Comparison of ENCODE assay signal across 24 cellular contexts in genomic region chr4:40445671-40446070, GRCh38.
DNase-seq lines count a peak whose midpoint lies in the region; ATAC-seq, FAIRE-seq and TF ChIP-seq lines count a peak whose summit lies in the region.
"Had no signal": no experiment of that assay in that cellular context is flagged by ENCODE, and none has a peak within 500 bp of the region (broad histone marks: within the 10 kb centered on the region; RNA-seq: fewer than 3 reads in every experiment).

No MANE protein-coding gene starts in this region.

- no peak overlapping the region for H3K4me3 Mint-ChIP-seq in MCF 10A (ENCODE audit: unreplicated experiment)
- no peak overlapping the region for H3K4me3 Mint-ChIP-seq in mesothelial cell of epicardium
- no peak overlapping the region for H3K4me3 Mint-ChIP-seq in activated CD8-positive, alpha-beta T cell treated with anti-CD3 and anti-CD28 coated beads for 36 hours
- H3K4me3 Mint-ChIP-seq: CD4-positive, CD25-positive, alpha-beta regulatory T cell had no signal

- no peaks in the 10 kb centered on the region for H3K27me3 ChIP-seq in breast epithelium
- H3K27me3 ChIP-seq: MG63, SJSA1 had no signal

- no peak overlapping the region for H3K27ac Mint-ChIP-seq in MCF 10A (ENCODE audit: low read depth, unreplicated experiment)
- H3K27ac Mint-ChIP-seq in mesothelial cell of epicardium: peak overlapping the region; percentile 53
- H3K27ac Mint-ChIP-seq in activated CD8-positive, alpha-beta T cell treated with anti-CD3 and anti-CD28 coated beads for 36 hours: no peak overlapping the region
- H3K27ac Mint-ChIP-seq: CD4-positive, CD25-positive, alpha-beta regulatory T cell had no signal

- H3K9me3 Mint-ChIP-seq in MCF 10A (ENCODE audit: unreplicated experiment) (no peaks in the 10 kb centered on the region), mesothelial cell of epicardium (no peaks in the 10 kb centered on the region)
- no peaks in the 10 kb centered on the region for H3K9me3 Mint-ChIP-seq in activated CD8-positive, alpha-beta T cell treated with anti-CD3 and anti-CD28 coated beads for 36 hours

- no peaks in the 10 kb centered on the region for H3K4me1 ChIP-seq in breast epithelium
- H3K4me1 ChIP-seq: SJSA1 had no signal

- no peak for FAIRE-seq in D721Med (lab: Jason Lieb, UNC)
- FAIRE-seq: G401.6, GM12878 had no signal

- TF ChIP-seq CTCF in breast epithelium (IDR thresholded peaks at IDR 0.05) (no peak), MCF 10A (IDR thresholded peaks at IDR 0.05; ENCODE audit: unreplicated experiment) (no peak), mesothelial cell of epicardium (IDR thresholded peaks at IDR 0.05; ENCODE audit: unreplicated experiment) (no peak), D721Med (IDR thresholded peaks at IDR 0.05; ENCODE audit: insufficient read depth, missing control alignments) (no peak)
- no peak for TF ChIP-seq CTCF in activated CD8-positive, alpha-beta T cell treated with anti-CD3 and anti-CD28 coated beads for 36 hours (IDR thresholded peaks at IDR 0.05)

- no peaks in the 10 kb centered on the region for H3K9me3 ChIP-seq in breast epithelium
- H3K9me3 ChIP-seq: MG63, SJSA1 had no signal

- peaks cover 6% of the 10 kb centered on the region for H3K4me1 Mint-ChIP-seq in MCF 10A (ENCODE audit: insufficient read depth, unreplicated experiment)
- peaks cover 16% of the 10 kb centered on the region for H3K4me1 Mint-ChIP-seq in mesothelial cell of epicardium
- H3K4me1 Mint-ChIP-seq in activated CD8-positive, alpha-beta T cell treated with anti-CD3 and anti-CD28 coated beads for 36 hours (ENCODE audit: low read depth): no peaks in the 10 kb centered on the region

- no peak for TF ChIP-seq POLR2A in breast epithelium (IDR thresholded peaks at IDR 0.05)

- no TSS peak for BruUV-seq in MCF 10A (replicated peaks; lab: Mats Ljungman, UMichigan)

- H3K36me3 Mint-ChIP-seq in MCF 10A (ENCODE audit: insufficient read depth, unreplicated experiment) (no peaks in the 10 kb centered on the region), mesothelial cell of epicardium (peaks cover 9% of the 10 kb centered on the region)
- H3K36me3 Mint-ChIP-seq in activated CD8-positive, alpha-beta T cell treated with anti-CD3 and anti-CD28 coated beads for 36 hours (ENCODE audit: low read depth): no peaks in the 10 kb centered on the region
- H3K36me3 Mint-ChIP-seq: CD4-positive, CD25-positive, alpha-beta regulatory T cell had no signal

- H3K27me3 Mint-ChIP-seq in MCF 10A (ENCODE audit: insufficient read depth, unreplicated experiment) (no peaks in the 10 kb centered on the region), mesothelial cell of epicardium (ENCODE audit: low read depth) (no peaks in the 10 kb centered on the region)
- no peaks in the 10 kb centered on the region for H3K27me3 Mint-ChIP-seq in activated CD8-positive, alpha-beta T cell treated with anti-CD3 and anti-CD28 coated beads for 36 hours

- CTCF ChIA-PET in MCF 10A (lab: Yijun Ruan, JAX): no interaction called here
- CTCF ChIA-PET in activated CD8-positive, alpha-beta T cell treated with anti-CD3 and anti-CD28 coated beads for 36 hours (lab: Charles Lee): no interaction called here

- ATAC-seq in activated CD8-positive, alpha-beta T cell treated with anti-CD3 and anti-CD28 coated beads for 36 hours: no peak
- ATAC-seq: GM12878, PC-3, Right ventricle myocardium inferior had no signal

- DNase-seq in breast epithelium (ENCODE audit: low spot score in 2 of 2) (no peak), MCF 10A (ENCODE audit: unreplicated experiment) (no peak), epithelial cell of prostate (ENCODE audit: low read depth, low spot score) (no peak), mesothelial cell of epicardium (ENCODE audit: low spot score in 2 of 2, unreplicated experiment in 2 of 2) (no peak), D341Med (ENCODE audit: low spot score) (no peak), D721Med (ENCODE audit: insufficient read length, low spot score) (no peak)
- no peak for DNase-seq in activated CD8-positive, alpha-beta T cell treated with anti-CD3 and anti-CD28 coated beads for 36 hours
- DNase-seq: 8988T; CD4-positive, CD25-positive, alpha-beta regulatory T cell; DMS53; H7; Karpas-422; MG63; NCI-H1105 treated with DMSO at 0.1 percent for 48 hours; NCI-H146; NCI-H1930; NCI-H2107; NCI-H524; NCI-H748 treated with DMSO at 0.1 percent for 48 hours; PC-3 had no signal

- POLR2A ChIA-PET in MCF 10A (lab: Yijun Ruan, JAX): no interaction called here
- POLR2A ChIA-PET in activated CD8-positive, alpha-beta T cell treated with anti-CD3 and anti-CD28 coated beads for 36 hours (lab: Charles Lee): no interaction called here

- H3K36me3 ChIP-seq in breast epithelium: no peaks in the 10 kb centered on the region
- H3K36me3 ChIP-seq: MG63, SJSA1 had no signal

- no peak overlapping the region for H3K4me3 ChIP-seq in breast epithelium
- H3K4me3 ChIP-seq: GM12878, MG63, SJSA1 had no signal

- intact Hi-C loops in breast epithelium (cut with DNase I; ENCODE audit: low total_unique reads): no loop called here
- intact Hi-C loops in MCF 10A (cut with micrococcal nuclease): no loop called here
- intact Hi-C loops in activated CD8-positive, alpha-beta T cell treated with anti-CD3 and anti-CD28 coated beads for 36 hours (cut with micrococcal nuclease): no loop called here

- H3K27ac ChIP-seq in breast epithelium (peak overlapping the region; percentile 53 to 71), epithelial cell of prostate (peak overlapping the region; percentile 83)
- H3K27ac ChIP-seq: SJSA1 had no signal
